Comparison of ENCODE assay signal across 10 cellular contexts in genomic region chr5:108702546-108702945, GRCh38.
"Had no signal": no experiment of that assay in that cellular context is flagged by ENCODE, and none has a peak within 500 bp of the region (broad histone marks: within the 10 kb centered on the region; RNA-seq: fewer than 3 reads in every experiment).

No MANE protein-coding gene starts in this region.

- H3K4me3 ChIP-seq: GM23248, GM23338, HAP-1 had no signal

- H3K4me2 ChIP-seq: GM23338 had no signal

- H3K9me3 ChIP-seq: HAP-1 had no signal

- H3K9me3 Mint-ChIP-seq: GM23338, H9 had no signal

- H3K36me3 ChIP-seq: HAP-1 had no signal

- H2AFZ ChIP-seq: GM23248, GM23338 had no signal

- H3K27ac ChIP-seq: GM23248 had no signal

- H3K9ac ChIP-seq: GM23248 had no signal

- H3K27ac Mint-ChIP-seq: GM23338, H9 had no signal

- DNase-seq: GM23248, GOT3, H7, H9, HCEC 1CT had no signal

- FAIRE-seq: H1, H54 had no signal

- H3K4me3 Mint-ChIP-seq: GM23338, H9 had no signal

- ATAC-seq: GM23338, HCT116 had no signal
